ENCODE assay signal across 8 cellular contexts in the genomic region with DNA sequence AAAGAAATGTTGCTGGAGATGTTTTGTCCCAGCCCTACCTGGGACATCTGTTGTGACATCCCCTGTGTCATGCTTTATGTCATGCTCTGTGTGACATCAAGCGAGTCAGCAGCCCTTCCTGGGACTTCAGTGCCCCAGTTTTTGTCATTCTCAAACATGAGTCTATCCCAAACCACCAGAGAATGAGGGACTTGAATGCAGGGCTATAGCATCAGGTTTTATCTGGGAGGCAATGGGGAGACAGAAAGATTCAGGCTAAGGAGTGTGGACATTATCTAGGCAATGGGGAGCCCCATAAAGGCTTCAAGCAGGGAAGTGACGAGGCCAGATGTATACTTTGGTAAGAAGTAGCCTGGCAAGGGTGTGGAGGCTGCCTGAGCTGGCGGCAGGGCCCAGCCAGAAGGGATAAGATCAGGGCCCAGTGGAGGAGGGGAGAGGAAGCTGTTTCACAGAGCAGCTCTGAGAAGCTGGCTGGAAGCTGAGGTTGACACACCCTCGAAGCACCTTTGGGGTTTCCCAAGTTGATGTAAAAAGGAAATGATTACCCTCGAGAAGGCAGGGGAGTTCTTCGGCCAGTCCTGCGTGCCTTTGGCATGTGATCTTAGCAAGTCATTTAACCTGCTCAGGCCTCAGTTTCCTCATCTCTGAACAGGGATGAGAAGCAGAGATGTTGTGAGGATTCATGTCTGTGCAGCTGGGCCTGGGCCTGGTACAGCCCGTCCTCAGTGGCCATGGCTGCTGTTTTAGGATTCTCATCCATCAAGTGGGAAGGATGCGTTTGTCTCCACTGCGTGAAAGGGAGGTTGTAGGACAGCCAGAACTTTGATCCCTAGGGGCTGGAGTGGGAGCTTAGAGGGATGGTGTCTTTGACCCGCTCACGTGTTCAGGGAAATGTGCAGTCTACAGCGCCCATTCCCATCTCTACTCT. TPM values are rescaled to one million over a fixed set of nuclear protein-coding genes. Genes with fewer than 3 reads are reported as not detected.
DNase-seq lines count a peak whose midpoint lies in the region; ATAC-seq, FAIRE-seq and TF ChIP-seq lines count a peak whose summit lies in the region.

No MANE protein-coding gene starts in this region.

- H3K4me3 ChIP-seq in kidney (ENCODE audit: low read length in 2 of 2), result no peak overlapping the region

- peaks cover 46% of the 10 kb centered on the region for H3K4me1 Mint-ChIP-seq in dendritic cell treated with granulocyte-macrophage colony-stimulating factor and Interleukin-4, amounts not matched to agents 40 ng/mL and 50 ng/mL, for 4 days (ENCODE audit: low read depth)

- H3K36me3 Mint-ChIP-seq in dendritic cell treated with granulocyte-macrophage colony-stimulating factor and Interleukin-4, amounts not matched to agents 40 ng/mL and 50 ng/mL, for 4 days (ENCODE audit: low read depth), result peaks cover 16% of the 10 kb centered on the region

- intact Hi-C loops in dendritic cell treated with granulocyte-macrophage colony-stimulating factor and Interleukin-4, amounts not matched to agents 40 ng/mL and 50 ng/mL, for 4 days (cut with micrococcal nuclease), result no loop called here
- intact Hi-C loops in kidney (cut with DNase I), result no loop called here

- TF ChIP-seq CTCF in kidney (IDR thresholded peaks at IDR 0.05; ENCODE audit: borderline replicate concordance, extremely low read depth, insufficient read depth), result no peak

- H3K9me3 Mint-ChIP-seq in dendritic cell treated with granulocyte-macrophage colony-stimulating factor and Interleukin-4, amounts not matched to agents 40 ng/mL and 50 ng/mL, for 4 days, result no peaks in the 10 kb centered on the region

- peak overlapping the region; percentile 71 for H3K27ac Mint-ChIP-seq in dendritic cell treated with granulocyte-macrophage colony-stimulating factor and Interleukin-4, amounts not matched to agents 40 ng/mL and 50 ng/mL, for 4 days

- FAIRE-seq in kidney (lab: Jason Lieb, UNC), result no peak

- H3K27me3 Mint-ChIP-seq in dendritic cell treated with granulocyte-macrophage colony-stimulating factor and Interleukin-4, amounts not matched to agents 40 ng/mL and 50 ng/mL, for 4 days, result no peaks in the 10 kb centered on the region

- peaks cover 7 to 8% of the 10 kb centered on the region in 2 donors for H3K4me1 ChIP-seq in kidney (ENCODE audit: control insufficient read depth in 1 of 2, insufficient read depth in 1 of 2, low read depth in 1 of 2, low read length in 2 of 2)

- H3K36me3 ChIP-seq in kidney (ENCODE audit: control insufficient read depth in 1 of 2, insufficient read depth in 2 of 2, low read length in 2 of 2), result no peaks in the 10 kb centered on the region

- H3K27ac ChIP-seq in kidney (ENCODE audit: low read depth in 2 of 2, low read length in 2 of 2), result peak overlapping the region in 1 of 2 donors; percentile 50

- DNase-seq in AML-193 (lab: John Stamatoyannopoulos, UW) (peak; percentile 48 to 54), renal cortical epithelial cell (ENCODE audit: low read depth) (peak; percentile 95), kidney (no peak), NCI-H446 treated with DMSO at 0.1 percent for 48 hours (lab: John Stamatoyannopoulos, UW) (no peak)
- DNase-seq in activated CD4-positive, alpha-beta T cell treated with anti-CD3 and anti-CD28 coated beads for 1 hour, result peak; percentile 50

- no peaks in the 10 kb centered on the region for H3K9me3 ChIP-seq in kidney (ENCODE audit: control insufficient read depth in 1 of 2, low read length in 2 of 2)

- peak overlapping the region in 1 of 2 donors; percentile 26 for H3K9ac ChIP-seq in kidney (ENCODE audit: low read length in 2 of 2)

- H3K4me3 Mint-ChIP-seq in dendritic cell treated with granulocyte-macrophage colony-stimulating factor and Interleukin-4, amounts not matched to agents 40 ng/mL and 50 ng/mL, for 4 days, result no peak overlapping the region

- peak; percentile 72 for ATAC-seq in GM19372 (IDR thresholded peaks at IDR 0.05; ENCODE audit: low read depth, unreplicated experiment)
- peak; percentile 58 for ATAC-seq in HG03457 (IDR thresholded peaks at IDR 0.05; ENCODE audit: unreplicated experiment)

RNA-seq across cellular contexts. Expression of gene IRAK2, which starts 34.3 kb away (rescaled TPM):
- total RNA-seq in renal cortical epithelial cell, result 13.7 and 56.6 TPM in 2 replicates
- total RNA-seq in kidney, result 8.9 TPM
- polyA plus RNA-seq in kidney (ENCODE audit: insufficient read depth, low read depth, low replicate concordance), result 1.2 TPM

RNA-seq across cellular contexts. Expression of gene TATDN2, which starts 49.2 kb away (rescaled TPM):
- total RNA-seq in renal cortical epithelial cell, result 12.2 and 18.8 TPM in 2 replicates
- 31.8 TPM for total RNA-seq in kidney
- 15.5 TPM for polyA plus RNA-seq in kidney (ENCODE audit: insufficient read depth, low read depth, low replicate concordance)

RNA-seq across cellular contexts. Expression of gene VHL, which starts 57.4 kb away (rescaled TPM):
- 63.4 and 69.2 TPM in 2 replicates for total RNA-seq in renal cortical epithelial cell
- total RNA-seq in kidney, result 40.0 TPM
- polyA plus RNA-seq in kidney (ENCODE audit: insufficient read depth, low read depth, low replicate concordance), result 11.7 TPM

Comparison
In these comparisons a context has a peak if more than half of its experiments do, and no peak if none do; other contexts are left out.
1. DNase-seq: peak in AML-193 (2 of 2), activated CD4-positive, alpha-beta T cell treated with anti-CD3 and anti-CD28 coated beads for 1 hour (single experiment) and renal cortical epithelial cell (single experiment); none in kidney (single experiment) and NCI-H446 treated with DMSO at 0.1 percent for 48 hours (single experiment).